ENCODE assay signal across 13 cellular contexts in genomic region chr6:27541212-27541931, GRCh38.
A peak's percentile ranks its signal among the peaks of the same experiment; 100 is the strongest.
DNase-seq lines count a peak whose midpoint lies in the region; ATAC-seq lines count a peak whose summit lies in the region.
"Had no signal": no experiment of that assay in that cellular context is flagged by ENCODE, and none has a peak within 500 bp of the region (broad histone marks: within the 10 kb centered on the region; RNA-seq: fewer than 3 reads in every experiment).

No MANE protein-coding gene starts in this region.

- H3K36me3 ChIP-seq in iPS-20b (ENCODE audit: insufficient read depth, low read depth, low read length), result no peaks in the 10 kb centered on the region

- no peak overlapping the region for H3K9ac ChIP-seq in iPS-20b (ENCODE audit: low read depth, low read length)

- DNase-seq in NCI-H82 (lab: John Stamatoyannopoulos, UW) (peak; percentile 55), NCI-H82 treated with DMSO at 0.1 percent for 48 hours (lab: John Stamatoyannopoulos, UW; ENCODE audit: unreplicated experiment) (no peak), HK-2 (ENCODE audit: unreplicated experiment) (peak; percentile 28), RPMI7951 (ENCODE audit: low read depth) (peak; percentile 32), SKM-1 (lab: John Stamatoyannopoulos, UW; ENCODE audit: unreplicated experiment) (no peak)
- no peak for DNase-seq in activated naive CD4-positive, alpha-beta T cell treated with Interleukin-2 at 50 U/mL for 16 hours
- DNase-seq: ACHN; effector CD8-positive, alpha-beta T cell; head of caudate nucleus; NCI-H2227 treated with DMSO at 0.1 percent for 48 hours; SHP77 treated with DMSO at 0.1 percent for 48 hours had no signal

- H3K27ac ChIP-seq in iPS-20b (ENCODE audit: low read length), result no peak overlapping the region

- peak overlapping the region; percentile 49; the same call in 1 of the 2 replicates for H3K4me3 ChIP-seq in iPS-20b (ENCODE audit: low read length)

- peaks cover 40% of the 10 kb centered on the region for H3K27me3 ChIP-seq in iPS-20b (ENCODE audit: insufficient read depth, low read length)

- H3K9me3 ChIP-seq in iPS-20b (ENCODE audit: insufficient read depth, low read depth, low read length), result no peaks in the 10 kb centered on the region

- peaks cover 3% of the 10 kb centered on the region; the same call in 1 of the 2 replicates for H3K4me1 ChIP-seq in iPS-20b (ENCODE audit: insufficient read depth, low read length)

- ATAC-seq in HG03354 (IDR thresholded peaks at IDR 0.05; ENCODE audit: poor library complexity, severe bottlenecking, unreplicated experiment), result no peak

Comparison
In these comparisons a context has a peak if more than half of its experiments do, and no peak if none do; other contexts are left out.
1. DNase-seq: peak in NCI-H82 (single experiment), HK-2 (single experiment) and RPMI7951 (single experiment); none in NCI-H82 treated with DMSO at 0.1 percent for 48 hours (single experiment), activated naive CD4-positive, alpha-beta T cell treated with Interleukin-2 at 50 U/mL for 16 hours (single experiment) and SKM-1 (single experiment).